In the genomic region with DNA sequence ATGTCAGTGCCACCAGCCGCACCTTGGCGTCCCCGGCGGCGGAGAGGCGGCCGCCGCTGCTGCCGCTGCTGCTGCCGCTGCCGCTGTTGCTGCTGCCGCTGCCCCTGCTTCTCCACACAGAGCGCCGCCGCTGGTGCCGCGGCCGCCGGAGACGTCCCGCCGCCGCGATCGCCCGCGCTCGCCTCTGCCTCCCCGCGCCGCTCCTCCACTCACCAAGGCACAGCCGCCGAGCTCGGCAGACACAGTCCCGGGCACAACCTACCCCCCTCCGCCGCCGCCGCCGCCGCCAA, we compare ENCODE assay signal across 9 cellular contexts. TPM values are rescaled to one million over a fixed set of nuclear protein-coding genes. Genes with fewer than 3 reads are reported as not detected.
DNase-seq lines count a peak whose midpoint lies in the region; ATAC-seq, FAIRE-seq and TF ChIP-seq lines count a peak whose summit lies in the region.
"Had no signal": no experiment of that assay in that cellular context is flagged by ENCODE, and none has a peak within 500 bp of the region (broad histone marks: within the 10 kb centered on the region; RNA-seq: fewer than 3 reads in every experiment).

Gene PPP3CA, minus strand, starts transcription at position 260 of the 290 bp plus-strand sequence.

- POLR2A ChIA-PET in HEK293 (lab: Yijun Ruan, JAX), result interaction anchor here (0.7 to 1.3 kb wide), 4 partner anchors 9 to 1398 kb away, joined by 3 to 4 read pairs (median 3); no protein-coding TSS in a partner anchor

- in situ Hi-C loops in GM13977 (cut with MboI; ENCODE audit: low pct_unique_long_range_greater_than_20kb, low sequenced_read_pairs, unreplicated experiment), result no loop called here

- H3K4me3 ChIP-seq in HEK293 (ENCODE audit: low read depth, low read length), result peak within 1 kb of the TSS; percentile 79
- H3K4me3 ChIP-seq in SU-DHL-6 (ENCODE audit: insufficient read depth, low read length, poor library complexity, severe bottlenecking), result peak within 1 kb of the TSS; percentile 65
- H3K4me3 ChIP-seq in fibroblast of villous mesenchyme (ENCODE audit: low read depth, low read length), result peak within 1 kb of the TSS; percentile 86
- peak within 1 kb of the TSS; percentile 70 to 89 (median 80) for H3K4me3 ChIP-seq in pancreas

- CTCF ChIA-PET in HEK293 (lab: Yijun Ruan, JAX), result interaction anchor here (0.6 to 0.7 kb wide), 2 partner anchors 176 to 179 kb away, joined by 3 read pairs; no protein-coding TSS in a partner anchor

- peaks cover 13% of the 10 kb centered on the region; the same call in 1 of the 2 replicates for H3K79me2 ChIP-seq in SU-DHL-6 (ENCODE audit: insufficient read depth, low read length)

- H3K27ac ChIP-seq in HEK293 (ENCODE audit: extremely low read depth, low read depth, low read length) (peak within 1 kb of the TSS; percentile 93), SU-DHL-6 (ENCODE audit: low read depth, low read length) (peak within 1 kb of the TSS; percentile 81), pancreas (peak within 1 kb of the TSS; percentile 90 to 98 (median 95))

- no peaks in the 10 kb centered on the region for H3K27me3 ChIP-seq in SU-DHL-6 (ENCODE audit: low read length)
- H3K27me3 ChIP-seq in pancreas, result no peaks in the 10 kb centered on the region

- H3K4me2 ChIP-seq in SU-DHL-6 (ENCODE audit: low read depth, low read length, poor library complexity, severe bottlenecking), result peak within 1 kb of the TSS; percentile 63

- 0 to 1% methylated on average over 2 to 41 of the region's 41 CpGs for WGBS in pancreas, 2 donors

- no peaks in the 10 kb centered on the region for H3K4me1 ChIP-seq in HEK293 (ENCODE audit: control insufficient read depth, insufficient read depth, low read length)
- peaks cover 4 to 21% (median 6%) of the 10 kb centered on the region in 3 donors for H3K4me1 ChIP-seq in pancreas

- TF ChIP-seq CTCF in GM13977 (IDR thresholded peaks at IDR 0.05; ENCODE audit: extremely low read depth, insufficient read depth, missing control alignments) (peak; percentile 8), HEK293 (tag by site-specific recombination; IDR thresholded peaks at IDR 0.05) (no peak), SU-DHL-6 (IDR thresholded peaks at IDR 0.05; ENCODE audit: insufficient read depth, low read length, poor library complexity, severe bottlenecking) (no peak), fibroblast of villous mesenchyme (IDR thresholded peaks at IDR 0.05; ENCODE audit: insufficient read depth, low read depth, low read length) (no peak), pancreas (IDR thresholded peaks at IDR 0.05) (no peak), D721Med (IDR thresholded peaks at IDR 0.05; ENCODE audit: insufficient read depth, missing control alignments) (no peak)

- H3K9ac ChIP-seq in SU-DHL-6 (ENCODE audit: low read length), result peak within 1 kb of the TSS; percentile 67

- 0 out of 2 replicates have a peak, but pooled peaks cover 9% of the 10 kb centered on the region for H3F3A ChIP-seq in SU-DHL-6 (ENCODE audit: insufficient read depth)

- no peaks in the 10 kb centered on the region for H4K20me1 ChIP-seq in SU-DHL-6 (ENCODE audit: low read depth, low read length)

- intact Hi-C loops in pancreas (cut with DNase I), result no loop called here

- DNase-seq in GM13977 (ENCODE audit: low spot score), result peak; percentile 73
- DNase-seq in fibroblast of villous mesenchyme (ENCODE audit: low read depth), result no peak
- no peak for DNase-seq in pancreas
- no peak for DNase-seq in D721Med (ENCODE audit: insufficient read length, low spot score)

- peak within 1 kb of the TSS; percentile 56 for H2AFZ ChIP-seq in SU-DHL-6 (ENCODE audit: low read depth, low read length, severe bottlenecking)

- H3K9me3 ChIP-seq in HEK293 (ENCODE audit: control insufficient read depth, insufficient read depth, low read depth, low read length) (no peaks in the 10 kb centered on the region), SU-DHL-6 (ENCODE audit: insufficient read depth, low read length) (no peaks in the 10 kb centered on the region), pancreas (no peaks in the 10 kb centered on the region)

- H3K36me3 ChIP-seq in HEK293 (ENCODE audit: control insufficient read depth in 2 of 2, insufficient read depth in 1 of 2, low read length in 2 of 2), result no peaks in the 10 kb centered on the region
- H3K36me3 ChIP-seq in SU-DHL-6 (ENCODE audit: low read length), result no peaks in the 10 kb centered on the region
- no peaks in the 10 kb centered on the region for H3K36me3 ChIP-seq in pancreas

- FAIRE-seq in pancreas (lab: Jason Lieb, UNC), result no peak
- no peak for FAIRE-seq in D721Med (lab: Jason Lieb, UNC)
- FAIRE-seq: endometrium had no signal

- H3K9me2 ChIP-seq in SU-DHL-6 (replicated peaks; ENCODE audit: insufficient read depth, low read length), result no peaks in the 10 kb centered on the region

- ATAC-seq in pancreas (peak in 2 of 4 donors; percentile 2 to 30), HG03196 (IDR thresholded peaks at IDR 0.05; ENCODE audit: unreplicated experiment) (no peak), HG03097 (IDR thresholded peaks at IDR 0.05; ENCODE audit: low FRiP score, unreplicated experiment) (no peak)

TF ChIP-seq in HEK293, 187 proteins besides CTCF, POLR2A, EP300 and RAD21:
- TF ChIP-seq ZNF341 (tag by site-specific recombination; IDR thresholded peaks at IDR 0.05; ENCODE audit: low read depth), result peak; percentile 2; the same call in 1 of the 2 replicates
- TF ChIP-seq, protein P1, sequence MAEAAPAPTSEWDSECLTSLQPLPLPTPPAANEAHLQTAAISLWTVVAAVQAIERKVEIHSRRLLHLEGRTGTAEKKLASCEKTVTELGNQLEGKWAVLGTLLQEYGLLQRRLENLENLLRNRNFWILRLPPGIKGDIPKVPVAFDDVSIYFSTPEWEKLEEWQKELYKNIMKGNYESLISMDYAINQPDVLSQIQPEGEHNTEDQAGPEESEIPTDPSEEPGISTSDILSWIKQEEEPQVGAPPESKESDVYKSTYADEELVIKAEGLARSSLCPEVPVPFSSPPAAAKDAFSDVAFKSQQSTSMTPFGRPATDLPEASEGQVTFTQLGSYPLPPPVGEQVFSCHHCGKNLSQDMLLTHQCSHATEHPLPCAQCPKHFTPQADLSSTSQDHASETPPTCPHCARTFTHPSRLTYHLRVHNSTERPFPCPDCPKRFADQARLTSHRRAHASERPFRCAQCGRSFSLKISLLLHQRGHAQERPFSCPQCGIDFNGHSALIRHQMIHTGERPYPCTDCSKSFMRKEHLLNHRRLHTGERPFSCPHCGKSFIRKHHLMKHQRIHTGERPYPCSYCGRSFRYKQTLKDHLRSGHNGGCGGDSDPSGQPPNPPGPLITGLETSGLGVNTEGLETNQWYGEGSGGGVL (tag by site-specific recombination; IDR thresholded peaks at IDR 0.05), result peak; percentile 73; the same call in 1 of the 2 replicates
- TF ChIP-seq HOXC10 (CRISPR knock-in tag; IDR thresholded peaks at IDR 0.05), result no peak
TF ChIP-seq in HEK293: peak in this region for 2.

RNA-seq across cellular contexts. Expression of gene PPP3CA, which starts in this region (rescaled TPM):
- total RNA-seq in fibroblast of villous mesenchyme (47.9 and 54.8 TPM in 2 replicates), pancreas (10 to 100 TPM in 5 of 6 donors, 1 to 10 TPM in 1; 10.0 to 22.7 (median 12.2) TPM)
- polyA plus RNA-seq in pancreas, result 1 to 10 TPM; 4.9 to 7.2 TPM
